ENCODE assay signal across 1 cellular context in the genomic region with DNA sequence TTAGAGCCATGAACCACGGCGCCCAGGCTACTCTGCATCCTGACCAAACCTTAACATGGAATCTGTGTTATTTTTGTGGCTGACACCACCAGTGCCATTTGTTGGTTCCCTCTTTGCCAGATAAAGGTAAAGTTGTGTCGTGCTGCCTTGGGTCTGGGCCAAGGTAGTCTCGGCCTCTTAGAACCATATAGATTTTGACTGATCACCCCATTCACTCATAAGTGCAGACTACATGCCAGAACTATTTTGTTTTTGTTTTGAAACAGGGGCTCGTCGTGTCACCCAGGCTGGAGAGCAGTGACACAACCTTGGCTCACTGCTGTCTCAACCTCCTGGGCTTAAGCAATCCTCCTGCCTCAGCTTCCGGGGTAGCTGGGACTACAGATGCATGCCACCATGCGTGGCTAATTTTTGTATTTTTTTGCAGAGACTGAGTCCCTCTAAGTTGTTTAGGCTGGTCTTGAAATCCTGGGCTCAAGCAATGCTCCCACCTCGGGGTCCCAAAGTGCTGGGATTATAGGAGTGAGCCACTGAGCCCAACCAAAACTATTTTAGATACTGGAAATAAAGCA.
TF ChIP-seq lines count a peak whose summit lies in the region.

No MANE protein-coding gene starts in this region.

TF ChIP-seq in HCT116, 20 proteins besides CTCF, POLR2A, EP300 and RAD21:
- peak; percentile 24; the same call in 1 of the 2 replicates for TF ChIP-seq CEBPB (IDR thresholded peaks at IDR 0.05; ENCODE audit: low read depth)
- no peak for TF ChIP-seq SIN3A (IDR thresholded peaks at IDR 0.05; ENCODE audit: low read depth)
